ENCODE assay signal across 17 cellular contexts in the genomic region with DNA sequence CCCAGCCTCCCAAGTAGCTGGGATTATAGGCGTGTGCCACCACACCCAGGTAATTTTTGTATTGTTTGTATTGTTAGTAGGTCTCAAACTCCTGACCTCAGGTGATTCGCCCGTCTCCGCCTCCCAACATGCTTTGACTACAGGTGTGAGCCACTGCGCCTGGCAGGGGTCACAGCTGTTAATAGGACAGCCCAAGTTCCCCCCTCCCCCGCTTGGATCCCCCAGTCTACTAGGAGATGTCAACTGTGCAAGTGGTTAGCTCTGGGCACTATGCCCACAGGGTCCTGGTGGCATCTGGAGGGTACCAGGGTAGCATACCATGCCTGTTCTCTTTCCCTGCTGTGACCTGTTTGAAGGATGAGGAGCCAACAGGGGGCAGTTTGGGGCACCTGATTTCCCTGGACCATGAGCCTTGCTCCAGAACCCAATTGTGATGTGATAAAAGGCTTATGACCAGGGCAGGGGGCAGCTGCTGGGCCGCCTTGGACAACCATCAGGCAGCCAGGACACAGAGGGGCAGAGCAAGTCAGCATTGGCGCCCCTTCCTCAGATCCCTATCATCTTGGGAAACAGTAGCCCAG. TPM values are rescaled to one million over a fixed set of nuclear protein-coding genes. Genes with fewer than 3 reads are reported as not detected.
DNase-seq lines count a peak whose midpoint lies in the region; ATAC-seq and TF ChIP-seq lines count a peak whose summit lies in the region.
"Had no signal": no experiment of that assay in that cellular context is flagged by ENCODE, and none has a peak within 500 bp of the region (broad histone marks: within the 10 kb centered on the region; RNA-seq: fewer than 3 reads in every experiment).

A gene with protein sequence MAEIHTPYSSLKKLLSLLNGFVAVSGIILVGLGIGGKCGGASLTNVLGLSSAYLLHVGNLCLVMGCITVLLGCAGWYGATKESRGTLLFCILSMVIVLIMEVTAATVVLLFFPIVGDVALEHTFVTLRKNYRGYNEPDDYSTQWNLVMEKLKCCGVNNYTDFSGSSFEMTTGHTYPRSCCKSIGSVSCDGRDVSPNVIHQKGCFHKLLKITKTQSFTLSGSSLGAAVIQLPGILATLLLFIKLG (plus strand): TSS at position 496 of the 581 bp plus-strand sequence. CDS start 138 bp downstream, outside the sequence.

- peak within 1 kb of the TSS; percentile 24; the same call in 1 of the 2 replicates for H2AK5ac ChIP-seq in IMR-90 (ENCODE audit: low read depth, low read length)

- H3K9me3 ChIP-seq in IMR-90 (ENCODE audit: control insufficient read depth, insufficient read depth, low read length) (no peaks in the 10 kb centered on the region), psoas muscle (no peaks in the 10 kb centered on the region), MM.1S (replicated peaks; ENCODE audit: insufficient read depth, low read length) (no peaks in the 10 kb centered on the region)
- H3K9me3 ChIP-seq: Caco-2, left lung, suprapubic skin had no signal

- WGBS in IMR-90 (ENCODE audit: extremely low coverage in 2 of 2, insufficient read length in 1 of 2), 2 experiments = 100% methylated on average over 1 of the region's 8 CpGs; no CpG with 5 or more reads in 1 of the 2 experiments
- WGBS in psoas muscle, 3 donors = 69 to 87% (median 81%) methylated on average over 8 of the region's 8 CpGs

- H3K4ac ChIP-seq in IMR-90 (ENCODE audit: low read depth, low read length) = no peak within 1 kb of the TSS

- no peak within 1 kb of the TSS for H2BK5ac ChIP-seq in IMR-90 (ENCODE audit: low read depth, low read length, poor library complexity, severe bottlenecking)

- no peaks in the 10 kb centered on the region for H3K9me2 ChIP-seq in MM.1S (replicated peaks; ENCODE audit: insufficient read depth, low read length)

- intact Hi-C loops in IMR-90 (cut with micrococcal nuclease) = loop anchor here (2.0 kb wide), 1 partner anchor 43 kb away; a partner anchor contains a TSS
- intact Hi-C loops in psoas muscle (cut with DNase I) = loop anchor here in 1 of 2 donors (10.0 kb wide), 1 partner anchor 289 kb away; no protein-coding TSS in a partner anchor

- H3K27me3 Mint-ChIP-seq in chondrocyte (ENCODE audit: low read depth) = peaks cover 3% of the 10 kb centered on the region

- H3K36me3 ChIP-seq in IMR-90 (ENCODE audit: control insufficient read depth, insufficient read depth, low read length) (no peaks in the 10 kb centered on the region), psoas muscle (ENCODE audit: insufficient read depth in 1 of 2, low read depth in 1 of 2) (no peaks in the 10 kb centered on the region), MM.1S (replicated peaks; ENCODE audit: insufficient read depth, low read length) (no peaks in the 10 kb centered on the region)
- H3K36me3 ChIP-seq: left lung, suprapubic skin had no signal

- CTCF ChIA-PET in IMR-90 (lab: Yijun Ruan, JAX) = interaction anchor here (0.5 kb wide), 1 partner anchor 39 kb away, joined by 3 read pairs; no protein-coding TSS in a partner anchor

- no peak within 1 kb of the TSS for H3K14ac ChIP-seq in IMR-90 (replicated peaks; ENCODE audit: low read depth, low read length)

- TF ChIP-seq RAD21 in IMR-90 (IDR thresholded peaks at IDR 0.05; ENCODE audit: low read length) = 0 out of 2 replicates have a peak, but pooled peaks have one; percentile 2

- dilution Hi-C loops in IMR-90 (cut with HindIII; ENCODE audit: low sequenced_read_pairs, unreplicated experiment) = no loop called here

- H3K9me3 Mint-ChIP-seq in chondrocyte (ENCODE audit: low read depth) = no peaks in the 10 kb centered on the region
- H3K9me3 Mint-ChIP-seq: activated naive CD8-positive, alpha-beta T cell treated with anti-CD3 and anti-CD28 coated beads, Interleukin-2, amount 50 U/mL, for 24 hours had no signal

- peaks cover 12% of the 10 kb centered on the region for H3K4me1 Mint-ChIP-seq in chondrocyte (ENCODE audit: low read depth)

- POLR2A ChIA-PET in IMR-90 (lab: Charles Lee; ENCODE audit: unreplicated experiment) = no interaction called here

- no peak within 1 kb of the TSS for H3K9ac ChIP-seq in IMR-90 (ENCODE audit: low read depth, low read length)
- H3K9ac ChIP-seq in MM.1S (ENCODE audit: low read length) = no peak within 1 kb of the TSS

- H3K56ac ChIP-seq in IMR-90 (ENCODE audit: extremely low read depth, insufficient read depth, low read length) = no peak within 1 kb of the TSS

- no peak within 1 kb of the TSS for H2BK15ac ChIP-seq in IMR-90 (ENCODE audit: low read depth, low read length)

- DNase-seq in DMS 273 treated with DMSO at 0.1 percent for 48 hours (lab: John Stamatoyannopoulos, UW) (peak; percentile 44), IMR-90 (no peak), chondrocyte (ENCODE audit: low spot score) (no peak), psoas muscle (no peak), activated T-cell treated with anti-CD3 and anti-CD28 coated beads for 4 hours (no peak), MM.1S (no peak)
- DNase-seq: activated naive CD8-positive, alpha-beta T cell treated with anti-CD3 and anti-CD28 coated beads, Interleukin-2, amount 50 U/mL, for 24 hours; Caco-2; effector CD8-positive, alpha-beta T cell; NCI-H187 treated with DMSO at 0.1 percent for 48 hours; nephron progenitor cell; NK-92 treated with Interleukin-12 subunit alpha and Interleukin-12 subunit beta, amount 100 ng/mL, for 24 hours had no signal

- H3F3A ChIP-seq in MM.1S (ENCODE audit: insufficient read depth, low read length) = no peaks in the 10 kb centered on the region

- H2AK9ac ChIP-seq in IMR-90 (replicated peaks; ENCODE audit: low read depth, low read length, poor library complexity) = peak within 1 kb of the TSS; percentile 25

- H4K20me1 ChIP-seq in IMR-90 (ENCODE audit: insufficient read depth, low read length) = no peaks in the 10 kb centered on the region
- H4K20me1 ChIP-seq in MM.1S (ENCODE audit: insufficient read depth, low read length) = no peaks in the 10 kb centered on the region

- H3K4me1 ChIP-seq in IMR-90 (ENCODE audit: control insufficient read depth, insufficient read depth, low read length) (0 out of 2 replicates have a peak, but pooled peaks cover 1% of the 10 kb centered on the region), psoas muscle (no peaks in the 10 kb centered on the region), MM.1S (ENCODE audit: low read length) (peaks cover 4% of the 10 kb centered on the region; the same call in 1 of the 2 replicates)
- H3K4me1 ChIP-seq: Caco-2 had no signal

- no peak within 1 kb of the TSS for H4K8ac ChIP-seq in IMR-90 (ENCODE audit: low read depth in 2 of 2, low read length in 2 of 2)

- no peak for ATAC-seq in IMR-90 (ENCODE audit: low read depth)
- no peak for ATAC-seq in psoas muscle
- ATAC-seq in esophagus mucosa = no peak
- ATAC-seq in GM21381 (IDR thresholded peaks at IDR 0.05; ENCODE audit: unreplicated experiment) = no peak
- ATAC-seq: activated CD4-positive, CD25-positive, alpha-beta regulatory T cell treated with anti-CD3 and anti-CD28 coated beads, Interleukin-2, amount 50 U/mL, for 24 hours; activated naive CD8-positive, alpha-beta T cell treated with anti-CD3 and anti-CD28 coated beads, Interleukin-2, amount 50 U/mL, for 24 hours; left lung had no signal

- no peaks in the 10 kb centered on the region for H3K79me1 ChIP-seq in IMR-90 (ENCODE audit: low read depth in 1 of 2, low read length in 2 of 2)

- H3K18ac ChIP-seq in IMR-90 (ENCODE audit: low read depth, low read length) = no peak within 1 kb of the TSS

- H3K36me3 Mint-ChIP-seq in chondrocyte (ENCODE audit: low read depth) = no peaks in the 10 kb centered on the region

- H2BK120ac ChIP-seq in IMR-90 (ENCODE audit: low read depth, low read length) = no peak within 1 kb of the TSS

- TF ChIP-seq CTCF in IMR-90 (conservative IDR thresholded peaks at IDR 0.05; ENCODE audit: low read depth, low read length) (no peak), chondrocyte (IDR thresholded peaks at IDR 0.05) (peak; percentile 17), psoas muscle (IDR thresholded peaks at IDR 0.05) (no peak), MM.1S (IDR thresholded peaks at IDR 0.05; ENCODE audit: low read length) (no peak)

- no peak within 1 kb of the TSS for H3K4me3 ChIP-seq in IMR-90 (ENCODE audit: insufficient read depth, low read depth, low read length)
- no peak within 1 kb of the TSS for H3K4me3 ChIP-seq in psoas muscle
- no peak within 1 kb of the TSS for H3K4me3 ChIP-seq in MM.1S (ENCODE audit: low read length)
- H3K4me3 ChIP-seq: left lung, suprapubic skin had no signal

- peak within 1 kb of the TSS; percentile 37 for H2AFZ ChIP-seq in IMR-90 (replicated peaks; ENCODE audit: low read length, poor library complexity)
- H2AFZ ChIP-seq in MM.1S (ENCODE audit: low read length) = no peak within 1 kb of the TSS

- H3K27me3 ChIP-seq in IMR-90 (ENCODE audit: control insufficient read depth, insufficient read depth, low read length) = peaks cover 10% of the 10 kb centered on the region; the same call in 1 of the 2 replicates
- H3K27me3 ChIP-seq in psoas muscle (ENCODE audit: insufficient read depth in 3 of 3, low read length in 2 of 3) = peaks cover 0 to 32% (median 3%) of the 10 kb centered on the region in 3 donors
- peaks cover 84% of the 10 kb centered on the region for H3K27me3 ChIP-seq in MM.1S (replicated peaks; ENCODE audit: insufficient read depth, low read length)
- H3K27me3 ChIP-seq: left lung, suprapubic skin had no signal

- no peak within 1 kb of the TSS for H3K4me3 Mint-ChIP-seq in chondrocyte (ENCODE audit: unreplicated experiment)
- H3K4me3 Mint-ChIP-seq: activated naive CD8-positive, alpha-beta T cell treated with anti-CD3 and anti-CD28 coated beads, Interleukin-2, amount 50 U/mL, for 24 hours; nephron progenitor cell had no signal

- no peak within 1 kb of the TSS for H4K5ac ChIP-seq in IMR-90 (ENCODE audit: low read depth, low read length)

- BruUV-seq in IMR-90 (replicated peaks; lab: Mats Ljungman, UMichigan) = no TSS peak

- H3K23ac ChIP-seq in IMR-90 (ENCODE audit: low read depth, low read length) = no peak within 1 kb of the TSS

- no peaks in the 10 kb centered on the region for H3K79me2 ChIP-seq in MM.1S (ENCODE audit: low read length)

- 0 out of 2 replicates have a peak, but pooled peaks cover 3% of the 10 kb centered on the region for H3K9me1 ChIP-seq in IMR-90 (ENCODE audit: insufficient read depth, low read length)

- in situ Hi-C loops in IMR-90 (cut with MboI; ENCODE audit: low sequenced_read_pairs) = loop anchor here (10.0 kb wide), 1 partner anchor 179 kb away; no protein-coding TSS in a partner anchor

- no peak within 1 kb of the TSS for H3K4me2 ChIP-seq in IMR-90 (ENCODE audit: low read depth, low read length)
- H3K4me2 ChIP-seq in MM.1S (ENCODE audit: low read depth, low read length) = no peak within 1 kb of the TSS

- H3K27ac ChIP-seq in IMR-90 (ENCODE audit: insufficient read depth, low read length) (no peak within 1 kb of the TSS), psoas muscle (peak within 1 kb of the TSS; percentile 16), MM.1S (ENCODE audit: low read length) (no peak within 1 kb of the TSS)
- H3K27ac ChIP-seq: suprapubic skin had no signal

- H3K27ac Mint-ChIP-seq in chondrocyte (ENCODE audit: unreplicated experiment) = no peak within 1 kb of the TSS
- H3K27ac Mint-ChIP-seq: activated naive CD8-positive, alpha-beta T cell treated with anti-CD3 and anti-CD28 coated beads, Interleukin-2, amount 50 U/mL, for 24 hours; nephron progenitor cell had no signal

- no peak within 1 kb of the TSS for H2BK20ac ChIP-seq in IMR-90 (ENCODE audit: low read depth, low read length)

- H4K91ac ChIP-seq in IMR-90 (ENCODE audit: insufficient read depth, low read depth, low read length) = no peak within 1 kb of the TSS

- TF ChIP-seq POLR2A in IMR-90 (IDR thresholded peaks at IDR 0.05; ENCODE audit: low read depth, low read length) = no peak

RNA-seq across cellular contexts. Expression of the gene that starts here (rescaled TPM):
- total RNA-seq in IMR-90 (2012; rRNA removed) (not detected in 2 replicates), chondrocyte (not detected in 3 replicates), psoas muscle (not detected), esophagus mucosa (not detected)
- polyA plus RNA-seq in IMR-90 (2012; rRNA removed) (not detected in 2 replicates), psoas muscle (not detected)
- not detected in 2 replicates for polyA plus RNA-seq in IMR-90 (2012; cell fraction: cytosol; rRNA removed)
- polyA plus RNA-seq in IMR-90 (2012; cell fraction: nucleus; rRNA removed; ENCODE audit: low replicate concordance) = not detected in 2 replicates
- total RNA-seq: Caco-2, left lung, suprapubic skin had no signal
